Comparison of ENCODE assay signal across 23 cellular contexts in genomic region chr19:30273184-30273583, GRCh38.
"Had no signal": no experiment of that assay in that cellular context is flagged by ENCODE, and none has a peak within 500 bp of the region (broad histone marks: within the 10 kb centered on the region; RNA-seq: fewer than 3 reads in every experiment).

No MANE protein-coding gene starts in this region.

- H3K4me3 ChIP-seq: colonic mucosa, coronary artery, esophagus muscularis mucosa, esophagus squamous epithelium, gastrocnemius medialis, gastroesophageal sphincter, heart left ventricle, heart right ventricle had no signal

- H3K4me1 ChIP-seq: colonic mucosa, esophagus muscularis mucosa, foreskin keratinocyte, gastrocnemius medialis, gastroesophageal sphincter had no signal

- DNase-seq: colonic mucosa; cortex of kidney; dermis blood vessel endothelial cell; dorsolateral prefrontal cortex; effector CD4-positive, alpha-beta T cell; effector CD8-positive, alpha-beta T cell; effector memory CD4-positive, alpha-beta T cell; effector memory CD8-positive, alpha-beta T cell; endodermal cell; erythroblast; esophagus squamous epithelium; foreskin fibroblast; foreskin keratinocyte; foreskin melanocyte; gastrocnemius medialis; glutamatergic neuron; head of caudate nucleus; heart left ventricle; heart right ventricle had no signal

- H3K27ac ChIP-seq: colonic mucosa, coronary artery, dorsolateral prefrontal cortex, epithelial cell of prostate, esophagus muscularis mucosa, esophagus squamous epithelium, foreskin keratinocyte, gastrocnemius medialis, gastroesophageal sphincter, heart left ventricle, heart right ventricle had no signal

- H3K9me3 ChIP-seq: colonic mucosa, gastrocnemius medialis had no signal

- H3K36me3 ChIP-seq: colonic mucosa, esophagus muscularis mucosa, esophagus squamous epithelium, gastrocnemius medialis, gastroesophageal sphincter, heart left ventricle, heart right ventricle had no signal
